ENCODE assay signal across 8 cellular contexts in the genomic region with DNA sequence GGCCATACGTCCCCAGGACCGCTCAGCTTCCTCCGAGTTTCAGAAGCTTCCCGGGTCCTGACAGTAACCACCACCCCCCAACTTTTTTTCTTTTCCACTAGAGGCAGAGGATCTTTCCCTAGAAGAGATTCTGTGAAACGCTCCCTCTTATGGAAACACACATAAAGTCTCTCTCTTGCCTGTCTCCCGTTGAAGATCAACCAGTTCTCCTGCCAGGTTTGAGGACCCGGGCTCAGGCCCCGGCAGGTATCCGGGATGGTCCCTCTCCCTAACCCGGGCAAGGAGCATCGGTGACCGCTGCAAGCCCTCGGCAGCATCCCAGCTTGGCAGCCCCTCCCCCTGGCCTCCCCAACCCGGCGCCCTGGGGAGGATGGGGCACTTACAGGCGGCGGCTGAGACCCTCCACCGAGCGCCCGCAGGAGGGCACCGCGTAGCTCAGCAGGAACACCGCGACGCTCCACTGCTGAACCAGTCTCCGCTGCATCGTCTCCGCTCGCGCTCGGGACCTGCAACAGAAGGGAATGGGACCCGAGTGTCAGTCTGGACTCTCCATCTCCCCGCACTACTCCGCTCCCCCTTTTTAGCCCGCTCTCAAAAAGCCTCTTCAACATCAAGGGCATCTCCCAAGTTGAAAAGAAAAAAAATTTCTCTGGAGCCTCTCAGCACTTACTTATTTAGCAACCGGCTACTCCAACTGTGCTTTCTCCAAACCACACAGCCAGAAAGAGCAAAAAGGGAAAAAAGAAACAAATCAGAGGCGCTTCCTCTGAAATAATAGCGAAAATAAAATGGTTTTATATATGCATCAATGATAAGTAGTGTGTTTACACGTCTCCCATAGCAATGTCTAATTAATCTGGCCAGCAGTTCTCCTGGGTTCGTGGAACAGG. TPM values are rescaled to one million over a fixed set of nuclear protein-coding genes. Genes with fewer than 3 reads are reported as not detected.
DNase-seq lines count a peak whose midpoint lies in the region; ATAC-seq and TF ChIP-seq lines count a peak whose summit lies in the region.

No MANE protein-coding gene starts in this region.

- CTCF ChIA-PET in HEK293T (lab: Yijun Ruan, JAX), result no interaction called here
- CTCF ChIA-PET in activated CD8-positive, alpha-beta T cell treated with anti-CD3 and anti-CD28 coated beads for 36 hours (lab: Charles Lee), result interaction anchor here (1.5 to 1.9 kb wide), 2 partner anchors 28 to 236 kb away, joined by 6 to 7 read pairs; no protein-coding TSS in a partner anchor

- H3K4me1 Mint-ChIP-seq in activated CD8-positive, alpha-beta T cell treated with anti-CD3 and anti-CD28 coated beads for 36 hours (ENCODE audit: low read depth), result peaks cover 29% of the 10 kb centered on the region
- peaks cover 14% of the 10 kb centered on the region for H3K4me1 Mint-ChIP-seq in glutamatergic neuron (ENCODE audit: low read depth, unreplicated experiment)

- peaks cover 22% of the 10 kb centered on the region for H3K4me1 ChIP-seq in parathyroid adenoma

- peaks cover 78% of the 10 kb centered on the region for H3K27me3 Mint-ChIP-seq in activated CD8-positive, alpha-beta T cell treated with anti-CD3 and anti-CD28 coated beads for 36 hours
- H3K27me3 Mint-ChIP-seq in glutamatergic neuron (ENCODE audit: unreplicated experiment), result peaks cover 22% of the 10 kb centered on the region

- H3K27me3 ChIP-seq in parathyroid adenoma (ENCODE audit: control insufficient read depth, insufficient read depth, low read length), result no peaks in the 10 kb centered on the region

- H3K27ac Mint-ChIP-seq in activated CD8-positive, alpha-beta T cell treated with anti-CD3 and anti-CD28 coated beads for 36 hours, result no peak overlapping the region
- no peak overlapping the region for H3K27ac Mint-ChIP-seq in glutamatergic neuron (ENCODE audit: unreplicated experiment)

- no peaks in the 10 kb centered on the region for H3K79me2 ChIP-seq in parathyroid adenoma

- intact Hi-C loops in activated CD8-positive, alpha-beta T cell treated with anti-CD3 and anti-CD28 coated beads for 36 hours (cut with micrococcal nuclease), result no loop called here

- no peaks in the 10 kb centered on the region for H3K9me3 Mint-ChIP-seq in activated CD8-positive, alpha-beta T cell treated with anti-CD3 and anti-CD28 coated beads for 36 hours
- H3K9me3 Mint-ChIP-seq in glutamatergic neuron (ENCODE audit: unreplicated experiment), result peaks cover 7% of the 10 kb centered on the region

- peak overlapping the region; percentile 76 for H3K4me3 Mint-ChIP-seq in activated CD8-positive, alpha-beta T cell treated with anti-CD3 and anti-CD28 coated beads for 36 hours
- peak overlapping the region; percentile 94 for H3K4me3 Mint-ChIP-seq in glutamatergic neuron (ENCODE audit: unreplicated experiment)

- peak overlapping the region; percentile 89 for H3K27ac ChIP-seq in parathyroid adenoma

- H3K36me3 ChIP-seq in parathyroid adenoma (ENCODE audit: control insufficient read depth, insufficient read depth, low read length), result peaks cover 15% of the 10 kb centered on the region

- POLR2A ChIA-PET in HEK293T (lab: Yijun Ruan, JAX), result interaction anchor here (1.0 kb wide), 1 partner anchor 221 kb away, joined by 3 read pairs; the partner anchor contains the start of gene CCDC91
- POLR2A ChIA-PET in activated CD8-positive, alpha-beta T cell treated with anti-CD3 and anti-CD28 coated beads for 36 hours (lab: Charles Lee), result no interaction called here

- DNase-seq in Ammon's horn (ENCODE audit: low spot score) (peak; percentile 35), HEK293T (ENCODE audit: extremely low spot score) (peak; percentile 27), glutamatergic neuron (peak; percentile 53), NAMALWA (ENCODE audit: low spot score) (no peak)
- DNase-seq in activated CD8-positive, alpha-beta T cell treated with anti-CD3 and anti-CD28 coated beads for 36 hours, result no peak
- no peak for DNase-seq in stimulated activated CD4-positive, alpha-beta T cell treated with anti-CD3 and anti-CD28 coated beads, Interleukin-4, amount 100 ng/mL, for 4 hours
- no peak for DNase-seq in NK-92 treated with Interleukin-12 subunit alpha and Interleukin-12 subunit beta, amount 100 ng/mL, for 24 hours (lab: John Stamatoyannopoulos, UW)

- peak overlapping the region; percentile 91 for H3K4me2 ChIP-seq in parathyroid adenoma (ENCODE audit: low read length)

- no peak for TF ChIP-seq CTCF in activated CD8-positive, alpha-beta T cell treated with anti-CD3 and anti-CD28 coated beads for 36 hours (IDR thresholded peaks at IDR 0.05)
- TF ChIP-seq CTCF in glutamatergic neuron (IDR thresholded peaks at IDR 0.05; ENCODE audit: partially characterized antibody, unreplicated experiment), result no peak
- TF ChIP-seq CTCF in parathyroid adenoma (IDR thresholded peaks at IDR 0.05), result no peak

- peak overlapping the region; percentile 62 for H2AFZ ChIP-seq in parathyroid adenoma

- peak overlapping the region; percentile 88 for H3K4me3 ChIP-seq in parathyroid adenoma (ENCODE audit: low read depth, low read length)

- H3K36me3 Mint-ChIP-seq in activated CD8-positive, alpha-beta T cell treated with anti-CD3 and anti-CD28 coated beads for 36 hours (ENCODE audit: low read depth), result no peaks in the 10 kb centered on the region
- H3K36me3 Mint-ChIP-seq in glutamatergic neuron (ENCODE audit: unreplicated experiment), result peaks cover 8% of the 10 kb centered on the region

- ATAC-seq in activated CD8-positive, alpha-beta T cell treated with anti-CD3 and anti-CD28 coated beads for 36 hours, result no peak

- no peaks in the 10 kb centered on the region for H3K9me3 ChIP-seq in parathyroid adenoma (ENCODE audit: control insufficient read depth, low read length)

- peak overlapping the region; percentile 46 for H3K9ac ChIP-seq in parathyroid adenoma

TF ChIP-seq in HEK293T, 16 proteins besides CTCF, POLR2A, EP300 and RAD21:
- TF ChIP-seq ELF4 (IDR thresholded peaks at IDR 0.05) (no peak), HDGF (IDR thresholded peaks at IDR 0.05; ENCODE audit: borderline replicate concordance) (no peak), FOXK2 (IDR thresholded peaks at IDR 0.05) (no peak), ARNT (IDR thresholded peaks at IDR 0.05) (no peak), LEF1 (IDR thresholded peaks at IDR 0.05; ENCODE audit: borderline replicate concordance) (no peak), CTBP1 (IDR thresholded peaks at IDR 0.05; ENCODE audit: borderline replicate concordance) (no peak), PKNOX1 (IDR thresholded peaks at IDR 0.05) (no peak), FOXM1 (IDR thresholded peaks at IDR 0.05; ENCODE audit: borderline replicate concordance) (no peak), FOXA1 (IDR thresholded peaks at IDR 0.05) (no peak), ZNF384 (IDR thresholded peaks at IDR 0.05) (no peak), L3MBTL2 (conservative IDR thresholded peaks at IDR 0.05) (no peak), TARDBP (IDR thresholded peaks at IDR 0.05) (no peak), SUZ12 (IDR thresholded peaks at IDR 0.05) (no peak), NFRKB (IDR thresholded peaks at IDR 0.05) (no peak), SP1 (IDR thresholded peaks at IDR 0.05) (no peak), BHLHE40 (IDR thresholded peaks at IDR 0.05; ENCODE audit: borderline replicate concordance) (no peak)

RNA-seq across cellular contexts. Expression of gene PTHLH, which starts 3.3 kb away (rescaled TPM):
- total RNA-seq in activated CD8-positive, alpha-beta T cell treated with anti-CD3 and anti-CD28 coated beads for 36 hours, result not detected
- total RNA-seq in glutamatergic neuron (ENCODE audit: unreplicated experiment), result 1.1 TPM

Comparison
In these comparisons a context has a peak if more than half of its experiments do, and no peak if none do; other contexts are left out.
1. DNase-seq: peak in Ammon's horn (single experiment), HEK293T (single experiment) and glutamatergic neuron (single experiment); none in activated CD8-positive, alpha-beta T cell treated with anti-CD3 and anti-CD28 coated beads for 36 hours (single experiment), stimulated activated CD4-positive, alpha-beta T cell treated with anti-CD3 and anti-CD28 coated beads, Interleukin-4, amount 100 ng/mL, for 4 hours (0 of 2), NK-92 treated with Interleukin-12 subunit alpha and Interleukin-12 subunit beta, amount 100 ng/mL, for 24 hours (single experiment) and NAMALWA (single experiment).